ENCODE assay signal across 8 cellular contexts in the genomic region with DNA sequence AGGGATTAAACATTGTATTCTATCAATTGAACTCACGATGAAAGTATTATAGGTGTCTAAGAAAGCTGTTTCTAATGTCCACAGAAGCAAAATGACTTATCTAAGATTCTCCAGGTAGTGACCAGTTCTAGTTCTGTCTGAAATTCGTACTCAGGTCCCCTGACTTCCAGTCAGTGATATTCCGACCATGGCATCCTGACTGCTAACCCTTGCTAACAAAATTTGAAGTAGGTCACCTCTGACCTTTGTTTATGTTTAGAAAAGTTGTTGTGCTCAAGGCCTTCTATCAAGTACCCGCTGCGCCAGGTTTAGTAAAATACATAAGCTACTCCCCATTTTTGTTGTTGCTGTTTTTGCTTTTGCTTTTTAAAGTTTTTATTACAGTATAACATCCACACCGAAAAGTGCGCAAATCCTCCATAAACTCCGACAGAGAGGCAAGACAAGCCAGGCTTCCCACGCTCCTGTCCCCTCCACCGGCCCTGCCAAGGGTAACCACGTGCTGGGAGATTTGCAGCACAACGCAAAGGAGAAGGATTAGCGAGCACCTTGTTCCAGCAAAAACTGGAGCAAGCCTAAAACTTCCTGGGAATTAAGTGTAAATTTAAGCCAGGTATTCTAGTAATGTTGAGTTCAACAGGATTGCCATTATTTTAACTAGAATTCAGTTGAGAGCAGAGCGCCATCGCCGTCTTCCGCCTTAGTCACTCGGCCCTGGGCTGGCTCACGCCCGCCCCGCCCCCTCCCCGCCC. TPM values are rescaled to one million over a fixed set of nuclear protein-coding genes. Genes with fewer than 3 reads are reported as not detected.
A peak's percentile ranks its signal among the peaks of the same experiment; 100 is the strongest.
DNase-seq lines count a peak whose midpoint lies in the region; FAIRE-seq and TF ChIP-seq lines count a peak whose summit lies in the region.

No MANE protein-coding gene starts in this region.

- H3K27me3 ChIP-seq in GM23248 (replicated peaks; ENCODE audit: insufficient read depth) (no peaks in the 10 kb centered on the region), SU-DHL-6 (ENCODE audit: low read length) (no peaks in the 10 kb centered on the region), esophagus (ENCODE audit: control insufficient read depth in 1 of 2, insufficient read depth in 2 of 2, low read length in 2 of 2) (no peaks in the 10 kb centered on the region)

- H3K4me2 ChIP-seq in GM23248 (ENCODE audit: unreplicated experiment) (peak overlapping the region; percentile 80), SU-DHL-6 (ENCODE audit: low read depth, low read length, poor library complexity, severe bottlenecking) (peak overlapping the region; percentile 67)

- peak overlapping the region; percentile 97 to 99 (median 99) for H3K27ac Mint-ChIP-seq in nephron

- H2AFZ ChIP-seq in GM23248 (peak overlapping the region; percentile 89), SU-DHL-6 (ENCODE audit: low read depth, low read length, severe bottlenecking) (peak overlapping the region; percentile 88)

- H3K4me1 ChIP-seq in GM23248 (ENCODE audit: insufficient read depth) (peaks cover 14% of the 10 kb centered on the region), esophagus (ENCODE audit: control insufficient read depth in 2 of 2, insufficient read depth in 2 of 2, low read length in 1 of 2) (peaks cover 0 to 3% of the 10 kb centered on the region in 2 donors)

- H3K4me3 ChIP-seq in GM23248 (peak overlapping the region; percentile 69), SU-DHL-6 (ENCODE audit: insufficient read depth, low read length, poor library complexity, severe bottlenecking) (peak overlapping the region; percentile 49), esophagus (ENCODE audit: low read depth in 1 of 2, low read length in 2 of 2) (peak overlapping the region in 1 of 2 donors; percentile 46)

- H3K9ac ChIP-seq in GM23248, result peak overlapping the region; percentile 72
- peak overlapping the region; percentile 48 for H3K9ac ChIP-seq in SU-DHL-6 (ENCODE audit: low read length)

- FAIRE-seq in GM12891 (lab: Jason Lieb, UNC), result peak; percentile 28

- H3K36me3 ChIP-seq in GM23248 (ENCODE audit: low read depth), result no peaks in the 10 kb centered on the region
- no peaks in the 10 kb centered on the region for H3K36me3 ChIP-seq in SU-DHL-6 (ENCODE audit: low read length)
- H3K36me3 ChIP-seq in esophagus (ENCODE audit: control insufficient read depth in 2 of 2, insufficient read depth in 2 of 2, low read length in 1 of 2), result no peaks in the 10 kb centered on the region

- in situ Hi-C loops in GM23248 (cut with MboI) (no loop called here), ACHN (cut with HindIII; ENCODE audit: low pct_ligation_motif_present, low pct_unique_long_range_greater_than_20kb, low sequenced_read_pairs) (no loop called here)

- peaks cover 3% of the 10 kb centered on the region for H3K27me3 Mint-ChIP-seq in nephron (ENCODE audit: low read depth)

- H3K9me3 Mint-ChIP-seq in nephron, result no peaks in the 10 kb centered on the region

- no peaks in the 10 kb centered on the region for H4K20me1 ChIP-seq in GM23248 (ENCODE audit: insufficient read depth)
- no peaks in the 10 kb centered on the region for H4K20me1 ChIP-seq in SU-DHL-6 (ENCODE audit: low read depth, low read length)

- H3K27ac ChIP-seq in GM23248 (peak overlapping the region; percentile 76), SU-DHL-6 (ENCODE audit: low read depth, low read length) (peak overlapping the region; percentile 62), esophagus (ENCODE audit: low read depth in 2 of 2, low read length in 1 of 2) (peak overlapping the region; percentile 92 to 98)

- H3F3A ChIP-seq in GM23248 (ENCODE audit: insufficient read depth), result peaks cover 20% of the 10 kb centered on the region
- peaks cover 15% of the 10 kb centered on the region for H3F3A ChIP-seq in SU-DHL-6 (ENCODE audit: insufficient read depth)

- no peak for DNase-seq in GM12891 (ENCODE audit: insufficient read length, low spot score)
- DNase-seq in GM23248, result peak; percentile 75
- peak; percentile 24 for DNase-seq in KG1 (lab: John Stamatoyannopoulos, UW)
- no peak for DNase-seq in ACHN
- no peak for DNase-seq in 8988T

- WGBS in GM23248 (ENCODE audit: low coverage in 1 of 2, low lambda C conversion rate in 2 of 2, missing lambda C conversion rate in 2 of 2), 2 experiments, result 22 to 36% methylated on average over 13 to 22 of the region's 22 CpGs
- 22 to 26% methylated on average over 20 to 22 of the region's 22 CpGs for WGBS in esophagus, 2 donors

- no peaks in the 10 kb centered on the region for H3K9me3 ChIP-seq in GM23248 (ENCODE audit: low read depth)
- no peaks in the 10 kb centered on the region for H3K9me3 ChIP-seq in SU-DHL-6 (ENCODE audit: insufficient read depth, low read length)
- no peaks in the 10 kb centered on the region for H3K9me3 ChIP-seq in esophagus (ENCODE audit: control insufficient read depth in 2 of 2, insufficient read depth in 1 of 2, low read depth in 1 of 2, low read length in 1 of 2)

- H3K4me1 Mint-ChIP-seq in nephron, result peaks cover 26% of the 10 kb centered on the region

- no peak for TF ChIP-seq CTCF in SU-DHL-6 (IDR thresholded peaks at IDR 0.05; ENCODE audit: insufficient read depth, low read length, poor library complexity, severe bottlenecking)
- TF ChIP-seq CTCF in nephron (IDR thresholded peaks at IDR 0.05; ENCODE audit: unreplicated experiment in 3 of 3), result no peak

- no peaks in the 10 kb centered on the region for H3K9me2 ChIP-seq in GM23248 (ENCODE audit: insufficient read depth)
- no peaks in the 10 kb centered on the region for H3K9me2 ChIP-seq in SU-DHL-6 (replicated peaks; ENCODE audit: insufficient read depth, low read length)

- TF ChIP-seq POLR2A in GM12891 (IDR thresholded peaks at IDR 0.05; ENCODE audit: low read depth, low read length), result no peak

- H3K36me3 Mint-ChIP-seq in nephron (ENCODE audit: low read depth), result no peaks in the 10 kb centered on the region

- H3K79me2 ChIP-seq in GM23248 (ENCODE audit: insufficient read depth) (peaks cover 28% of the 10 kb centered on the region), SU-DHL-6 (ENCODE audit: insufficient read depth, low read length) (no peaks in the 10 kb centered on the region)

- H3K4me3 Mint-ChIP-seq in nephron, result peak overlapping the region; percentile 86 to 91 (median 88)

TF ChIP-seq in GM12891, 5 proteins besides CTCF, POLR2A, EP300 and RAD21:
- TF ChIP-seq POLR2AphosphoS5 (IDR thresholded peaks at IDR 0.05; ENCODE audit: low read depth, low read length) (no peak), TAF1 (IDR thresholded peaks at IDR 0.05; ENCODE audit: low read depth, low read length) (0 out of 2 replicates have a peak, but pooled peaks have one; percentile 50)

RNA-seq across cellular contexts. Expression of a gene that starts 17.9 kb away (rescaled TPM):
- polyA plus RNA-seq in GM12891 (2012; ENCODE audit: low read depth, missing spikeins), result 46.8 TPM
- 81.6 and 87.2 TPM in 2 replicates for total RNA-seq in GM23248 (2014; rRNA removed; shearing (Covaris generic))
- polyA plus RNA-seq in GM23248 (2016; fragmentation: Nextera tagmentation; extraction: Ambion mirVana), result 67.1 and 70.8 TPM in 2 replicates
- polyA plus RNA-seq in esophagus, result 10 to 100 TPM in 1 of 2 donors, 1 to 10 TPM in 1; 6.4 to 27.5 TPM

RNA-seq across cellular contexts. Expression of a gene that starts 20.2 kb away (rescaled TPM):
- polyA plus RNA-seq in GM12891 (2012; ENCODE audit: low read depth, missing spikeins), result 0.14 TPM
- total RNA-seq in GM23248 (2014; rRNA removed; shearing (Covaris generic)), result 0.11 TPM in 1 of 2 replicates, not detected in the other
- not detected in 2 replicates for polyA plus RNA-seq in GM23248 (2016; fragmentation: Nextera tagmentation; extraction: Ambion mirVana)
- polyA plus RNA-seq in esophagus, result not detected

Comparison
In these comparisons a context has a peak if more than half of its experiments do, and no peak if none do; other contexts are left out.
1. DNase-seq: peak in GM23248 (single experiment) and KG1 (single experiment); none in GM12891 (single experiment), ACHN (single experiment) and 8988T (single experiment).
2. Peak in every context shown above with its lines, with median percentiles within 50 percentile points of each other: H3K27ac ChIP-seq.